In genomic region chr19:49085020-49085867, GRCh38 we compare ENCODE assay signal across 8 cellular contexts. TPM values are rescaled to one million over a fixed set of nuclear protein-coding genes. Genes with fewer than 3 reads are reported as not detected.
DNase-seq lines count a peak whose midpoint lies in the region; ATAC-seq and TF ChIP-seq lines count a peak whose summit lies in the region.

A gene with protein sequence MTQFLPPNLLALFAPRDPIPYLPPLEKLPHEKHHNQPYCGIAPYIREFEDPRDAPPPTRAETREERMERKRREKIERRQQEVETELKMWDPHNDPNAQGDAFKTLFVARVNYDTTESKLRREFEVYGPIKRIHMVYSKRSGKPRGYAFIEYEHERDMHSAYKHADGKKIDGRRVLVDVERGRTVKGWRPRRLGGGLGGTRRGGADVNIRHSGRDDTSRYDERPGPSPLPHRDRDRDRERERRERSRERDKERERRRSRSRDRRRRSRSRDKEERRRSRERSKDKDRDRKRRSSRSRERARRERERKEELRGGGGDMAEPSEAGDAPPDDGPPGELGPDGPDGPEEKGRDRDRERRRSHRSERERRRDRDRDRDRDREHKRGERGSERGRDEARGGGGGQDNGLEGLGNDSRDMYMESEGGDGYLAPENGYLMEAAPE (plus strand): TSS chr19:49085451. CDS start chr19:49086415, 964 bp downstream.

- H3K27ac ChIP-seq in parathyroid adenoma (peak within 1 kb of the TSS; percentile 88), tibial nerve (peak within 1 kb of the TSS; percentile 75 to 95 (median 87))

- peak; percentile 78 to 95 for TF ChIP-seq EP300 in tibial nerve (IDR thresholded peaks at IDR 0.05)

- H3K9me3 ChIP-seq in parathyroid adenoma (ENCODE audit: control insufficient read depth, low read length) (no peaks in the 10 kb centered on the region), tibial nerve (no peaks in the 10 kb centered on the region)

- H3K4me1 Mint-ChIP-seq in activated naive CD8-positive, alpha-beta T cell treated with anti-CD3 and anti-CD28 coated beads, Interleukin-2, amount 50 U/mL, for 24 hours: peaks cover 43% of the 10 kb centered on the region

- peak within 1 kb of the TSS; percentile 91 for H3K4me3 Mint-ChIP-seq in activated naive CD8-positive, alpha-beta T cell treated with anti-CD3 and anti-CD28 coated beads, Interleukin-2, amount 50 U/mL, for 24 hours

- ATAC-seq in HG02759 (IDR thresholded peaks at IDR 0.05; ENCODE audit: unreplicated experiment) (peak; percentile 95), Right ventricle myocardium superior (ENCODE audit: poor library complexity) (peak; percentile 98)
- peak; percentile 95 for ATAC-seq in activated naive CD8-positive, alpha-beta T cell treated with anti-CD3 and anti-CD28 coated beads, Interleukin-2, amount 50 U/mL, for 24 hours

- H3K9me3 Mint-ChIP-seq in activated naive CD8-positive, alpha-beta T cell treated with anti-CD3 and anti-CD28 coated beads, Interleukin-2, amount 50 U/mL, for 24 hours: no peaks in the 10 kb centered on the region

- intact Hi-C loops in Right ventricle myocardium superior (cut with DNase I): no loop called here

- peak within 1 kb of the TSS; percentile 93 for H3K27ac Mint-ChIP-seq in activated naive CD8-positive, alpha-beta T cell treated with anti-CD3 and anti-CD28 coated beads, Interleukin-2, amount 50 U/mL, for 24 hours

- TF ChIP-seq CTCF in parathyroid adenoma (IDR thresholded peaks at IDR 0.05): no peak
- TF ChIP-seq CTCF in tibial nerve (IDR thresholded peaks at IDR 0.05): peak in 3 of 5 experiments; percentile 9 to 61 (median 59)

- H3K4me3 ChIP-seq in parathyroid adenoma (ENCODE audit: low read depth, low read length) (peak within 1 kb of the TSS; percentile 81), tibial nerve (peak within 1 kb of the TSS; percentile 71 to 98 (median 90))

- H3K36me3 ChIP-seq in parathyroid adenoma (ENCODE audit: control insufficient read depth, insufficient read depth, low read length) (no peaks in the 10 kb centered on the region), tibial nerve (peaks cover 0 to 31% (median 6%) of the 10 kb centered on the region in 3 donors)

- DNase-seq in NCI-H1417 treated with DMSO at 0.1 percent for 48 hours (lab: John Stamatoyannopoulos, UW): peak; percentile 94
- DNase-seq in SW480 (ENCODE audit: low spot score): peak; percentile 100
- peak; percentile 99 for DNase-seq in activated naive CD8-positive, alpha-beta T cell treated with anti-CD3 and anti-CD28 coated beads, Interleukin-2, amount 50 U/mL, for 24 hours
- peak; percentile 100 for DNase-seq in Right ventricle myocardium superior
- peak; percentile 95 to 97 for DNase-seq in tibial nerve (ENCODE audit: low spot score in 2 of 2)

- H3K36me3 Mint-ChIP-seq in activated naive CD8-positive, alpha-beta T cell treated with anti-CD3 and anti-CD28 coated beads, Interleukin-2, amount 50 U/mL, for 24 hours (ENCODE audit: low read depth): peaks cover 34% of the 10 kb centered on the region

- H3K27me3 Mint-ChIP-seq in activated naive CD8-positive, alpha-beta T cell treated with anti-CD3 and anti-CD28 coated beads, Interleukin-2, amount 50 U/mL, for 24 hours: peaks cover 4% of the 10 kb centered on the region

- H3K27me3 ChIP-seq in parathyroid adenoma (ENCODE audit: control insufficient read depth, insufficient read depth, low read length) (no peaks in the 10 kb centered on the region), tibial nerve (no peaks in the 10 kb centered on the region)

- H3K4me1 ChIP-seq in parathyroid adenoma (peaks cover 11% of the 10 kb centered on the region), tibial nerve (peaks cover 0 to 38% (median 18%) of the 10 kb centered on the region in 4 donors)

- peak within 1 kb of the TSS; percentile 49 for H3K9ac ChIP-seq in parathyroid adenoma

- WGBS in tibial nerve, 2 donors: 1% methylated on average over 43 to 70 of the region's 89 CpGs

- TF ChIP-seq POLR2A in GM10847 (IDR thresholded peaks at IDR 0.05; ENCODE audit: extremely low read depth, insufficient read length): peak; percentile 94
- peak; percentile 78 to 88 for TF ChIP-seq POLR2A in tibial nerve (IDR thresholded peaks at IDR 0.05)

- peaks cover 38% of the 10 kb centered on the region for H3K79me2 ChIP-seq in parathyroid adenoma

- H2AFZ ChIP-seq in parathyroid adenoma: peak within 1 kb of the TSS; percentile 100

- H3K4me2 ChIP-seq in parathyroid adenoma (ENCODE audit: low read length): peak within 1 kb of the TSS; percentile 90

RNA-seq across cellular contexts. Expression of the gene that starts here (rescaled TPM):
- total RNA-seq in Right ventricle myocardium superior (105 TPM), tibial nerve (100 to 1,000 TPM; 286 to 444 (median 400) TPM)

Comparison
In these comparisons a context has a peak if more than half of its experiments do, and no peak if none do; other contexts are left out.
1. Peak in every context shown above with its lines: DNase-seq, ATAC-seq, H3K4me3 ChIP-seq and H3K27ac ChIP-seq.